Comparison of ENCODE assay signal across 13 cellular contexts in genomic region chr17:29640981-29641642, GRCh38. TPM values are rescaled to one million over a fixed set of nuclear protein-coding genes. Genes with fewer than 3 reads are reported as not detected.
DNase-seq lines count a peak whose midpoint lies in the region; ATAC-seq and TF ChIP-seq lines count a peak whose summit lies in the region.
"Had no signal": no experiment of that assay in that cellular context is flagged by ENCODE, and none has a peak within 500 bp of the region (broad histone marks: within the 10 kb centered on the region; RNA-seq: fewer than 3 reads in every experiment).

No MANE protein-coding gene starts in this region.

- 31 to 46% (median 37%) methylated on average over 7 of the region's 7 CpGs for whole genome bisulfite sequencing in heart left ventricle, 4 donors
- 74 to 75% methylated on average over 7 of the region's 7 CpGs for WGBS in tibial nerve, 2 donors
- no CpG with 5 or more reads among the region's 7 CpGs for WGBS in H9 (ENCODE audit: extremely low coverage, insufficient read length, low lambda C conversion rate)

- no peak overlapping the region for H3K4ac ChIP-seq in H9 (ENCODE audit: low read depth, low read length)

- no peaks in the 10 kb centered on the region for H3K9me3 Mint-ChIP-seq in brain
- no peaks in the 10 kb centered on the region for H3K9me3 Mint-ChIP-seq in H9

- no peak overlapping the region for H2BK12ac ChIP-seq in H9 (ENCODE audit: insufficient read length, low read depth, low read length)

- TF ChIP-seq CTCF in heart left ventricle (IDR thresholded peaks at IDR 0.05) (no peak), brain (conservative IDR thresholded peaks at IDR 0.05) (no peak), tibial nerve (IDR thresholded peaks at IDR 0.05) (no peak), H9 (conservative IDR thresholded peaks at IDR 0.05) (no peak)

- H4K5ac ChIP-seq in H9 (ENCODE audit: insufficient read length, low read depth, low read length), result no peak overlapping the region

- no peaks in the 10 kb centered on the region for H3K79me2 ChIP-seq in H9 (ENCODE audit: insufficient read depth, low read length)
- H3K79me2 ChIP-seq: parathyroid adenoma had no signal

- DNase-seq in heart left ventricle (no peak), left cardiac atrium (no peak), lung microvascular endothelial cell (ENCODE audit: low read depth in 2 of 2) (peak; percentile 68 to 94), tibial nerve (ENCODE audit: low spot score in 2 of 2) (no peak), AG08395 (ENCODE audit: low spot score) (no peak), H9 (no peak)
- DNase-seq: kidney glomerular epithelial cell, NCI-H1436, testis had no signal

- H3K9ac ChIP-seq in H9 (ENCODE audit: extremely low read depth, insufficient read length, low read length), result no peak overlapping the region
- H3K9ac ChIP-seq: parathyroid adenoma had no signal

- no peaks in the 10 kb centered on the region for H3K27me3 ChIP-seq in heart left ventricle
- H3K27me3 ChIP-seq in tibial nerve, result no peaks in the 10 kb centered on the region
- H3K27me3 ChIP-seq in H9 (ENCODE audit: insufficient read depth, low read length), result no peaks in the 10 kb centered on the region
- H3K27me3 ChIP-seq: testis had no signal

- TF ChIP-seq POLR2A in heart left ventricle (IDR thresholded peaks at IDR 0.05) (no peak), tibial nerve (IDR thresholded peaks at IDR 0.05) (no peak)

- ATAC-seq in heart left ventricle (peak in 2 of 4 donors; percentile 4 to 25), left cardiac atrium (no peak), HG02870 (IDR thresholded peaks at IDR 0.05; ENCODE audit: unreplicated experiment) (no peak)
- ATAC-seq: esophagus mucosa had no signal

- H3K27ac ChIP-seq in heart left ventricle, result peak overlapping the region; percentile 60 to 83 (median 76)
- H3K27ac ChIP-seq in tibial nerve, result peak overlapping the region in 3 of 4 donors; percentile 38 to 92 (median 90)
- H3K27ac ChIP-seq in H9 (ENCODE audit: insufficient read length, low read depth, low read length), result no peak overlapping the region
- H3K27ac ChIP-seq: testis had no signal

- H3K23ac ChIP-seq in H9 (ENCODE audit: insufficient read length, low read depth, low read length), result no peak overlapping the region

- no peak overlapping the region for H3K18ac ChIP-seq in H9 (ENCODE audit: insufficient read length, low read depth, low read length)

- H3K14ac ChIP-seq in H9 (ENCODE audit: insufficient read depth, low read length), result no peak overlapping the region

- H3K4me1 ChIP-seq in heart left ventricle, result peaks cover 11 to 76% (median 72%) of the 10 kb centered on the region in 12 donors
- peaks cover 5 to 77% (median 58%) of the 10 kb centered on the region in 4 donors for H3K4me1 ChIP-seq in tibial nerve
- H3K4me1 ChIP-seq in H9 (ENCODE audit: insufficient read depth, low read length), result 0 out of 2 replicates have a peak, but pooled peaks cover 2% of the 10 kb centered on the region

- H3K36me3 Mint-ChIP-seq in brain, result peaks cover 22% of the 10 kb centered on the region
- peaks cover 3 to 5% (median 5%) of the 10 kb centered on the region in 3 experiments; a peak in 6 of 7 replicates for H3K36me3 Mint-ChIP-seq in H9 (ENCODE audit: insufficient read depth in 1 of 3, low read depth in 3 of 3)

- peaks cover 0 to 40% (median 11%) of the 10 kb centered on the region in 9 donors for H3K36me3 ChIP-seq in heart left ventricle
- peaks cover 0 to 14% (median 0%) of the 10 kb centered on the region in 3 donors for H3K36me3 ChIP-seq in tibial nerve

- H4K20me1 ChIP-seq in H9 (ENCODE audit: control insufficient read depth, insufficient read depth, insufficient read length), result no peaks in the 10 kb centered on the region

- no peaks in the 10 kb centered on the region for H3K23me2 ChIP-seq in H9 (ENCODE audit: insufficient read length, low read depth, low read length, poor library complexity, severe bottlenecking)

- no peaks in the 10 kb centered on the region for H3K79me1 ChIP-seq in H9 (ENCODE audit: insufficient read depth, low read depth, low read length, poor library complexity, severe bottlenecking)

- H3K27me3 Mint-ChIP-seq in brain, result no peaks in the 10 kb centered on the region
- no peaks in the 10 kb centered on the region for H3K27me3 Mint-ChIP-seq in H9 (ENCODE audit: low read depth)

- H3K27ac Mint-ChIP-seq in brain, result peak overlapping the region in 3 of 5 experiments; percentile 7 to 80 (median 68)
- no peak overlapping the region for H3K27ac Mint-ChIP-seq in H9

- H3K4me2 ChIP-seq in H9 (ENCODE audit: insufficient read depth, insufficient read length, low read length), result no peak overlapping the region

- no peak overlapping the region for H3K56ac ChIP-seq in H9 (ENCODE audit: insufficient read length, low read depth, low read length)

- H4K8ac ChIP-seq in H9 (replicated peaks; ENCODE audit: insufficient read length, low read depth, low read length), result no peak overlapping the region

- H3K4me3 Mint-ChIP-seq in brain (no peak overlapping the region), H9 (no peak overlapping the region)

- no peak overlapping the region for H2BK5ac ChIP-seq in H9 (ENCODE audit: insufficient read length, low read length)

- H2AK5ac ChIP-seq in H9 (ENCODE audit: insufficient read length, low read length), result no peak overlapping the region

- no peak overlapping the region for H2BK20ac ChIP-seq in H9 (ENCODE audit: low read depth, low read length, poor library complexity, severe bottlenecking)

- intact Hi-C loops in heart left ventricle (cut with DNase I) (loop anchor here in 7 of 10 donors (1.0 to 10.0 kb wide), 11 partner anchors 36 to 451 kb away; partner anchors contain the start of genes SSH2 (in 2 of the 7) and GIT1 (in 1 of the 7)), left cardiac atrium (cut with DNase I) (loop anchor here in 1 of 2 donors (5.0 kb wide), 1 partner anchor 121 kb away; no protein-coding TSS in a partner anchor)

- no peak overlapping the region for H3T11ph ChIP-seq in H9 (ENCODE audit: low read length)

- no peak overlapping the region for H3K4me3 ChIP-seq in heart left ventricle
- H3K4me3 ChIP-seq in tibial nerve, result no peak overlapping the region
- H3K4me3 ChIP-seq: testis had no signal

- no peak overlapping the region for H2AFZ ChIP-seq in H9 (ENCODE audit: low read length)

- no peak overlapping the region for H2BK120ac ChIP-seq in H9 (ENCODE audit: low read depth, low read length, poor library complexity, severe bottlenecking)

- no peak overlapping the region for H2BK15ac ChIP-seq in H9 (ENCODE audit: low read depth, low read length)

- H3K4me1 Mint-ChIP-seq in brain (peaks cover 56% of the 10 kb centered on the region), H9 (peaks cover 22 to 25% of the 10 kb centered on the region in 2 experiments)

- no peak for TF ChIP-seq EP300 in tibial nerve (IDR thresholded peaks at IDR 0.05)

- H3K9me3 ChIP-seq in heart left ventricle (no peaks in the 10 kb centered on the region), tibial nerve (no peaks in the 10 kb centered on the region), H9 (ENCODE audit: control insufficient read depth, low read depth, low read length) (no peaks in the 10 kb centered on the region)
- H3K9me3 ChIP-seq: testis had no signal

- H4K91ac ChIP-seq in H9 (ENCODE audit: insufficient read length, low read depth, low read length), result no peak overlapping the region

RNA-seq across cellular contexts. Expression of gene CORO6, which starts 18.4 kb away (rescaled TPM):
- total RNA-seq in heart left ventricle (100 to 1,000 TPM in 3 of 9 donors, 10 to 100 TPM in 6; 72.1 to 115 (median 95.5) TPM), left cardiac atrium (10 to 100 TPM; 67.0 to 82.1 TPM), lung microvascular endothelial cell (0.40 and 0.87 TPM in 2 replicates), tibial nerve (100 to 1,000 TPM in 2 of 4 donors, 10 to 100 TPM in 2; 34.5 to 139 (median 83.1) TPM), H9 (2021) (2.3 and 2.6 TPM in 2 replicates)
- polyA plus RNA-seq in heart left ventricle (10 to 100 TPM; 50.7 to 96.2 TPM), brain (ENCODE audit: insufficient read depth, low read depth, low replicate concordance) (1.7 TPM)

RNA-seq across cellular contexts. Expression of gene ANKRD13B, which starts 48.2 kb away (rescaled TPM):
- 1 to 10 TPM; 4.4 to 9.9 (median 6.1) TPM for total RNA-seq in heart left ventricle
- polyA plus RNA-seq in heart left ventricle, result 10 to 100 TPM in 1 of 2 donors, 1 to 10 TPM in 1; 4.1 to 12.7 TPM
- 10 to 100 TPM in 1 of 2 donors, 1 to 10 TPM in 1; 8.1 to 10.5 TPM for total RNA-seq in left cardiac atrium
- 28.2 TPM for polyA plus RNA-seq in brain (ENCODE audit: insufficient read depth, low read depth, low replicate concordance)
- total RNA-seq in lung microvascular endothelial cell, result 3.1 and 4.8 TPM in 2 replicates
- total RNA-seq in tibial nerve, result 10 to 100 TPM; 19.0 to 50.1 (median 26.4) TPM
- total RNA-seq in H9 (2021), result 21.6 and 24.2 TPM in 2 replicates

RNA-seq across cellular contexts. Expression of gene GIT1, which starts 51.7 kb away (rescaled TPM):
- total RNA-seq in heart left ventricle (10 to 100 TPM; 23.1 to 52.9 (median 31.4) TPM), left cardiac atrium (10 to 100 TPM; 30.8 to 44.0 TPM), lung microvascular endothelial cell (25.1 and 35.7 TPM in 2 replicates), tibial nerve (100 to 1,000 TPM in 1 of 4 donors, 10 to 100 TPM in 3; 51.3 to 100 (median 89.7) TPM), H9 (2021) (47.0 and 47.4 TPM in 2 replicates)
- polyA plus RNA-seq in heart left ventricle (10 to 100 TPM; 23.0 to 37.8 TPM), brain (ENCODE audit: insufficient read depth, low read depth, low replicate concordance) (94.7 TPM)

Comparison
In these comparisons a context has a peak if more than half of its experiments do, and no peak if none do; other contexts are left out.
1. DNase-seq: peak in lung microvascular endothelial cell (2 of 2); none in heart left ventricle (0 of 5), left cardiac atrium (single experiment), tibial nerve (0 of 2), AG08395 (single experiment) and H9 (single experiment).
2. H3K27ac Mint-ChIP-seq: peak in brain (3 of 5); none in H9 (0 of 3).